ENCODE assay signal across 22 cellular contexts in genomic region chr7:319267-319661, GRCh38. TPM values are rescaled to one million over a fixed set of nuclear protein-coding genes. Genes with fewer than 3 reads are reported as not detected.
"Had no signal": no experiment of that assay in that cellular context is flagged by ENCODE, and none has a peak within 500 bp of the region (broad histone marks: within the 10 kb centered on the region; RNA-seq: fewer than 3 reads in every experiment).

No MANE protein-coding gene starts in this region.

- H3K4me1 ChIP-seq: breast epithelium, vagina had no signal

- H3K36me3 ChIP-seq: ascending aorta, breast epithelium, right lobe of liver, tibial artery, vagina had no signal

- H3K9me3 ChIP-seq: ascending aorta, breast epithelium, right lobe of liver, vagina had no signal

- H3K9me3 Mint-ChIP-seq: activated T-helper 17 cell treated with anti-CD3 and anti-CD28 coated beads, Interleukin-2, amount 50 U/mL, for 72 hours had no signal

- H3K4me3 ChIP-seq: ascending aorta, breast epithelium, lung, right lobe of liver, tibial artery, vagina had no signal

- H3K27ac ChIP-seq: ascending aorta, breast epithelium, right lobe of liver, tibial artery, vagina had no signal

- H3K4me3 Mint-ChIP-seq: activated T-helper 17 cell treated with anti-CD3 and anti-CD28 coated beads, Interleukin-2, amount 50 U/mL, for 72 hours; endodermal cell had no signal

- H3K4me1 Mint-ChIP-seq: activated T-helper 17 cell treated with anti-CD3 and anti-CD28 coated beads, Interleukin-2, amount 50 U/mL, for 72 hours had no signal

- H3K27ac Mint-ChIP-seq: activated T-helper 17 cell treated with anti-CD3 and anti-CD28 coated beads, Interleukin-2, amount 50 U/mL, for 72 hours; endodermal cell had no signal

- DNase-seq: activated naive CD4-positive, alpha-beta T cell treated with Interleukin-2 at 50 U/mL for 16 hours; activated T-cell treated with anti-CD3 and anti-CD28 coated beads for 4 hours; endodermal cell; hippocampal formation; kidney glomerular epithelial cell; midbrain; nucleus accumbens; stimulated activated CD4-positive, alpha-beta T cell treated with anti-CD3 and anti-CD28 coated beads, Interleukin-12 subunit alpha, Interleukin-12 subunit beta, amount 100 ng/mL, for 4 hours; stimulated activated CD4-positive, alpha-beta T cell treated with anti-CD3 and anti-CD28 coated beads, Interleukin-2, amount 100 ng/mL, for 24 hours; tibial artery had no signal

- ATAC-seq: activated CD4-positive, CD25-positive, alpha-beta regulatory T cell treated with anti-CD3 and anti-CD28 coated beads, Interleukin-2, amount 50 U/mL, for 24 hours; activated T-helper 17 cell treated with anti-CD3 and anti-CD28 coated beads, Interleukin-2, amount 50 U/mL, for 72 hours had no signal

- H3K27me3 ChIP-seq: ascending aorta, right lobe of liver, vagina had no signal

RNA-seq across cellular contexts. Expression of gene FOXL3, which starts 29.3 kb away (rescaled TPM):
- total RNA-seq: activated CD8-positive, alpha-beta memory T cell treated with anti-CD3 and anti-CD28 coated beads for 36 hours; activated T-helper 17 cell treated with anti-CD3 and anti-CD28 coated beads, Interleukin-2, amount 50 U/mL, for 72 hours; ascending aorta; breast epithelium; cerebellum; dermis microvascular lymphatic vessel endothelial cell; endodermal cell; epithelial cell of proximal tubule; lung; posterior vena cava; right lobe of liver; vagina had no signal
- polyA plus RNA-seq: lung had no signal
